25 cellular contexts compared by ENCODE assay signal in the genomic region with DNA sequence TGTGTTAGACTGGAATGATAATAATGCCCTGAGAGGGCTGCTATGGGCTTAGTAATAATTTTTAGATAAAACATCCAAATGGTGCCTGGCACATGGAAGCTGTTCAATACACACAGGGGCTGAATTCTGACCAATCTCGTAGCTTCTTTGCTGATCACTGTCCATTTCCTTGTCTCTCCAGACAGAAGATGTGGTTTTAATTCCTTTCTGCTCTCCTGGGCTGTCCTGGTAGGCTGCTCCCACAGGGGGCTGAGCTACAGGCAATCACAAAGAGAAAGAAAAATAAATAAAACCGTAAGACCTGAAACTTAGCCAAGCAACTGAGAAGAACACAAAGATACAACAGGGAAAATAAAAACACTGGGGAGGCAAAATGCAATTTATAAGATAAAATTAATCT.
DNase-seq lines count a peak whose midpoint lies in the region; ATAC-seq and TF ChIP-seq lines count a peak whose summit lies in the region.
"Had no signal": no experiment of that assay in that cellular context is flagged by ENCODE, and none has a peak within 500 bp of the region (broad histone marks: within the 10 kb centered on the region; RNA-seq: fewer than 3 reads in every experiment).

No MANE protein-coding gene starts in this region.

- H3K27ac Mint-ChIP-seq in HFFc6 (peak overlapping the region; percentile 61), chondrocyte (ENCODE audit: unreplicated experiment) (peak overlapping the region; percentile 94), memory B cell (peak overlapping the region; percentile 60)
- H3K27ac Mint-ChIP-seq: activated CD8-positive, alpha-beta T cell treated with anti-CD3 and anti-CD28 coated beads for 36 hours; activated naive CD8-positive, alpha-beta T cell treated with anti-CD3 and anti-CD28 coated beads for 36 hours; mesothelial cell of epicardium; stimulated activated effector memory CD8-positive, alpha-beta T cell treated with anti-CD3 and anti-CD28 coated beads, Interleukin-12 subunit alpha, Interleukin-12 subunit beta, amount 100 ng/mL, for 72 hours had no signal

- H3K9me3 Mint-ChIP-seq in HFFc6, result no peaks in the 10 kb centered on the region
- no peaks in the 10 kb centered on the region for H3K9me3 Mint-ChIP-seq in chondrocyte (ENCODE audit: low read depth)
- H3K9me3 Mint-ChIP-seq in memory B cell, result no peaks in the 10 kb centered on the region
- H3K9me3 Mint-ChIP-seq: activated CD8-positive, alpha-beta T cell treated with anti-CD3 and anti-CD28 coated beads for 36 hours; activated naive CD8-positive, alpha-beta T cell treated with anti-CD3 and anti-CD28 coated beads for 36 hours; CD8-positive, alpha-beta memory T cell; endodermal cell; mesothelial cell of epicardium; stimulated activated effector memory CD8-positive, alpha-beta T cell treated with anti-CD3 and anti-CD28 coated beads, Interleukin-12 subunit alpha, Interleukin-12 subunit beta, amount 100 ng/mL, for 72 hours had no signal

- no peak for TF ChIP-seq CTCF in HFFc6 (IDR thresholded peaks at IDR 0.05)
- TF ChIP-seq CTCF in chondrocyte (IDR thresholded peaks at IDR 0.05), result no peak
- TF ChIP-seq CTCF in right atrium auricular region (IDR thresholded peaks at IDR 0.05), result no peak

- no peak overlapping the region for H3K4me3 ChIP-seq in right atrium auricular region
- H3K4me3 ChIP-seq: gastroesophageal sphincter, spleen, tibial artery had no signal

- H3K4me1 ChIP-seq in right atrium auricular region, result no peaks in the 10 kb centered on the region
- H3K4me1 ChIP-seq: gastroesophageal sphincter had no signal

- peak; percentile 8 for DNase-seq in HFFc6
- DNase-seq in chondrocyte (ENCODE audit: low spot score), result no peak
- DNase-seq in memory B cell (ENCODE audit: low spot score in 2 of 2), result no peak
- no peak for DNase-seq in right atrium auricular region (ENCODE audit: low spot score)
- DNase-seq: activated CD8-positive, alpha-beta T cell treated with anti-CD3 and anti-CD28 coated beads for 36 hours; activated naive CD8-positive, alpha-beta T cell treated with anti-CD3 and anti-CD28 coated beads for 36 hours; activated T-cell treated with anti-CD3 and anti-CD28 coated beads, Interleukin-2, amount 50 U/mL, for 48 hours; CD8-positive, alpha-beta memory T cell; central memory CD4-positive, alpha-beta T cell; endodermal cell; KBM-7; NCI-H1105 treated with DMSO at 0.1 percent for 48 hours; NK-92 treated with Interleukin-12 subunit alpha and Interleukin-12 subunit beta, amount 100 ng/mL, for 24 hours; spleen; T-helper 1 cell; tibial artery; WERI-Rb-1 had no signal

- H3K4me1 Mint-ChIP-seq in HFFc6 (ENCODE audit: low read depth), result peaks cover 49% of the 10 kb centered on the region
- peaks cover 44% of the 10 kb centered on the region for H3K4me1 Mint-ChIP-seq in chondrocyte (ENCODE audit: low read depth)
- H3K4me1 Mint-ChIP-seq in memory B cell, result peaks cover 23% of the 10 kb centered on the region
- H3K4me1 Mint-ChIP-seq: endodermal cell had no signal

- H3K27me3 Mint-ChIP-seq in HFFc6 (ENCODE audit: insufficient read depth), result peaks cover 4% of the 10 kb centered on the region; the same call in 1 of the 2 replicates
- H3K27me3 Mint-ChIP-seq in chondrocyte (ENCODE audit: low read depth), result no peaks in the 10 kb centered on the region
- no peaks in the 10 kb centered on the region for H3K27me3 Mint-ChIP-seq in memory B cell
- H3K27me3 Mint-ChIP-seq: activated CD8-positive, alpha-beta T cell treated with anti-CD3 and anti-CD28 coated beads for 36 hours; activated naive CD8-positive, alpha-beta T cell treated with anti-CD3 and anti-CD28 coated beads for 36 hours; CD8-positive, alpha-beta memory T cell had no signal

- H3K4me3 Mint-ChIP-seq in HFFc6, result no peak overlapping the region
- H3K4me3 Mint-ChIP-seq in chondrocyte (ENCODE audit: unreplicated experiment), result no peak overlapping the region
- H3K4me3 Mint-ChIP-seq in memory B cell, result no peak overlapping the region
- H3K4me3 Mint-ChIP-seq: activated CD8-positive, alpha-beta T cell treated with anti-CD3 and anti-CD28 coated beads for 36 hours; activated naive CD8-positive, alpha-beta T cell treated with anti-CD3 and anti-CD28 coated beads for 36 hours; CD8-positive, alpha-beta memory T cell; endodermal cell; mesothelial cell of epicardium; stimulated activated effector memory CD8-positive, alpha-beta T cell treated with anti-CD3 and anti-CD28 coated beads, Interleukin-12 subunit alpha, Interleukin-12 subunit beta, amount 100 ng/mL, for 72 hours had no signal

- peaks cover 23% of the 10 kb centered on the region for H3K36me3 Mint-ChIP-seq in HFFc6 (ENCODE audit: low read depth)
- peaks cover 18% of the 10 kb centered on the region for H3K36me3 Mint-ChIP-seq in chondrocyte (ENCODE audit: low read depth)
- H3K36me3 Mint-ChIP-seq in memory B cell, result peaks cover 55% of the 10 kb centered on the region

- ATAC-seq in memory B cell (ENCODE audit: low read depth) (no peak), HG02870 (IDR thresholded peaks at IDR 0.05; ENCODE audit: unreplicated experiment) (no peak), GM19023 (IDR thresholded peaks at IDR 0.05; ENCODE audit: unreplicated experiment) (no peak), GM19328 (IDR thresholded peaks at IDR 0.05; ENCODE audit: unreplicated experiment) (no peak)
- ATAC-seq: activated CD8-positive, alpha-beta T cell treated with anti-CD3 and anti-CD28 coated beads for 36 hours; gastroesophageal sphincter; stimulated activated effector memory CD8-positive, alpha-beta T cell treated with anti-CD3 and anti-CD28 coated beads, Interleukin-12 subunit alpha, Interleukin-12 subunit beta, amount 100 ng/mL, for 72 hours had no signal

- no peaks in the 10 kb centered on the region for H3K9me3 ChIP-seq in right atrium auricular region
- H3K9me3 ChIP-seq: gastroesophageal sphincter, neutrophil, spleen, tibial artery had no signal

- no peak overlapping the region for H3K27ac ChIP-seq in right atrium auricular region
- H3K27ac ChIP-seq: gastroesophageal sphincter, neutrophil, RWPE1, WERI-Rb-1 had no signal

- H3K27me3 ChIP-seq in right atrium auricular region, result no peaks in the 10 kb centered on the region
- H3K27me3 ChIP-seq: gastroesophageal sphincter, neutrophil, spleen, tibial artery had no signal

- H3K36me3 ChIP-seq in right atrium auricular region, result peaks cover 12% of the 10 kb centered on the region
